In the genomic region with DNA sequence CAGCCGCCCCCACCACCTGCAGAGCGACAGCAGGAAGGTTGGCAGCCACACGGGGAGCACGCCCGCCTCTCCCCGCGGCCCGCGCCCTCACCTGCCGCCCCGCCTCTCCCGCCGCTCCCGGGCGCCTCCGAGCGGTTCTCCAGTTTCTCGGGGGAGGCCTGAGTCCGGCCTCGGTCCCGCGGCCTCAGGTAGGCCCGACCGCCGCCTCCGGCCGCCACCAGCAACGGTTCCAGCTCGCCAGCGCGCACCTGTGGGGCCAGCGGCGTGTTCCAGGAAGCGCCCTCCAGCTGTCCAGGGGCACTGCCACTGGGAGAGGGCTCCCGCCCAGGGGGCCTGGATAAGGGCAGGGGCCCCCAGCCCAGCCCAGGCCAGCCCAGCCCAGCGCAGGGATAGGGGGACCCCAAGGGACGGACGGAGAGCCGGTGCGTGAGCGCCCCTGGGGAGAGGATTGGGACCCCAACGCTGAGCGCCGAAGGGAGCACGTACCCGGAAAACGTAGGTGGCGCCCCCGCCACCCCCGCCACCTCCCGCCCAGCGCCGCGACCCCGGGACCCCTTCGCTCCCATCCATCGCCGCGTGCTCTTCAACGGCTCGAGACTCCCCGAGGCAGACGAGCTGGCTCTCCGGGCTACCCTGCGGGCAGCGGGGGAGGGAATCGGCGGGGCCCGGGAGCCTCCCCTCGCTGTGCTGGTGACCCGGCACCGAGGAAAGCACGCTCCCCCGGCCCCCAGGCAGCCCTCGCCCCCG, we compare ENCODE assay signal across 14 cellular contexts. TPM values are rescaled to one million over a fixed set of nuclear protein-coding genes. Genes with fewer than 3 reads are reported as not detected.
DNase-seq lines count a peak whose midpoint lies in the region; ATAC-seq and TF ChIP-seq lines count a peak whose summit lies in the region.
"Had no signal": no experiment of that assay in that cellular context is flagged by ENCODE, and none has a peak within 500 bp of the region (broad histone marks: within the 10 kb centered on the region; RNA-seq: fewer than 3 reads in every experiment).

No MANE protein-coding gene starts in this region.

- no peaks in the 10 kb centered on the region for H3K36me3 ChIP-seq in GM06990 (ENCODE audit: control insufficient read depth, insufficient read depth, low read length)
- no peaks in the 10 kb centered on the region for H3K36me3 ChIP-seq in mucosa of descending colon (ENCODE audit: low read depth)

- in situ Hi-C loops in ACHN (cut with HindIII; ENCODE audit: low pct_ligation_motif_present, low pct_unique_long_range_greater_than_20kb, low sequenced_read_pairs): no loop called here

- ATAC-seq in central memory CD8-positive, alpha-beta T cell (replicated peaks; ENCODE audit: extremely low read depth, poor library complexity, severe bottlenecking): no peak
- ATAC-seq in mucosa of descending colon: peak; percentile 66

- intact Hi-C loops in mucosa of descending colon (cut with DNase I, micrococcal nuclease): no loop called here

- DNase-seq in AG08396 (ENCODE audit: low spot score) (peak; percentile 35), GM06990 (ENCODE audit: extremely low read depth, insufficient read length) (no peak), mucosa of descending colon (peak; percentile 60 to 79 (median 65)), CD1c-positive myeloid dendritic cell (ENCODE audit: extremely low spot score) (no peak), DMS79 treated with DMSO at 0.1 percent for 48 hours (lab: John Stamatoyannopoulos, UW) (no peak), ACHN (no peak)
- no peak for DNase-seq in central memory CD8-positive, alpha-beta T cell (ENCODE audit: low spot score in 2 of 2)
- no peak for DNase-seq in NK-92 treated with Interleukin-12 subunit alpha and Interleukin-12 subunit beta, amount 100 ng/mL, for 24 hours (lab: John Stamatoyannopoulos, UW)
- DNase-seq: DMS153; islet precursor cell; NCI-H226; stimulated activated naive B cell treated with anti-CD40 and anti-IgM and Interleukin-4, amounts not matched to agents 10 μg/mL and 1 μg/mL and 100 μg/mL, for 72 hours had no signal

- no peaks in the 10 kb centered on the region for H3K36me3 Mint-ChIP-seq in central memory CD8-positive, alpha-beta T cell (ENCODE audit: insufficient read depth)
- H3K36me3 Mint-ChIP-seq: T-cell had no signal

- peaks cover 36% of the 10 kb centered on the region for H3K4me1 ChIP-seq in mucosa of descending colon (ENCODE audit: low read depth)

- H3K4me1 Mint-ChIP-seq in central memory CD8-positive, alpha-beta T cell: peaks cover 25% of the 10 kb centered on the region

- H3K27me3 Mint-ChIP-seq in central memory CD8-positive, alpha-beta T cell: peaks cover 21% of the 10 kb centered on the region

- TF ChIP-seq CTCF in GM06990 (IDR thresholded peaks at IDR 0.05; ENCODE audit: insufficient read depth, low read length, poor library complexity, severe bottlenecking): no peak
- TF ChIP-seq CTCF in mucosa of descending colon (IDR thresholded peaks at IDR 0.05): no peak

- H3K27ac Mint-ChIP-seq in central memory CD8-positive, alpha-beta T cell (ENCODE audit: low read depth): no peak overlapping the region
- H3K27ac Mint-ChIP-seq: stimulated activated naive B cell treated with anti-CD40 and anti-IgM and Interleukin-4, amounts not matched to agents 10 μg/mL and 1 μg/mL and 100 μg/mL, for 72 hours had no signal

- H3K4me3 Mint-ChIP-seq in central memory CD8-positive, alpha-beta T cell: peak overlapping the region; percentile 74

- H3K9me3 ChIP-seq in mucosa of descending colon: no peaks in the 10 kb centered on the region

- H3K4me3 ChIP-seq in GM06990 (replicated peaks; ENCODE audit: low read depth, low read length) (peak overlapping the region; percentile 2), mucosa of descending colon (no peak overlapping the region)

- no peaks in the 10 kb centered on the region for H3K9me3 Mint-ChIP-seq in central memory CD8-positive, alpha-beta T cell
- H3K9me3 Mint-ChIP-seq: stimulated activated naive B cell treated with anti-CD40 and anti-IgM and Interleukin-4, amounts not matched to agents 10 μg/mL and 1 μg/mL and 100 μg/mL, for 72 hours; T-cell had no signal

- peaks cover 4% of the 10 kb centered on the region for H3K27me3 ChIP-seq in GM06990 (replicated peaks; ENCODE audit: control insufficient read depth, insufficient read depth, low read length)

RNA-seq across cellular contexts. Expression of a gene that starts 2.1 kb away (rescaled TPM):
- total RNA-seq in mucosa of descending colon: 10 to 100 TPM in 2 of 3 donors, 1 to 10 TPM in 1; 5.5 to 23.3 (median 13.3) TPM

RNA-seq across cellular contexts. Expression of a gene that starts 17.8 kb away (rescaled TPM):
- total RNA-seq in mucosa of descending colon: 10 to 100 TPM; 18.3 to 57.5 (median 29.5) TPM
- total RNA-seq: skeletal muscle tissue had no signal

RNA-seq across cellular contexts. Expression of a gene that starts 32.6 kb away (rescaled TPM):
- total RNA-seq in mucosa of descending colon: 10 to 100 TPM; 25.1 to 32.7 (median 27.2) TPM

RNA-seq across cellular contexts. Expression of a gene that starts 47.5 kb away (rescaled TPM):
- 1 to 10 TPM; 1.9 to 8.5 (median 2.3) TPM for total RNA-seq in mucosa of descending colon

Comparison
In these comparisons a context has a peak if more than half of its experiments do, and no peak if none do; other contexts are left out.
1. DNase-seq: peak in AG08396 (single experiment) and mucosa of descending colon (3 of 3); none in GM06990 (single experiment), central memory CD8-positive, alpha-beta T cell (0 of 2), CD1c-positive myeloid dendritic cell (single experiment), DMS79 treated with DMSO at 0.1 percent for 48 hours (single experiment), NK-92 treated with Interleukin-12 subunit alpha and Interleukin-12 subunit beta, amount 100 ng/mL, for 24 hours (single experiment) and ACHN (single experiment).